Comparison of ENCODE assay signal across 10 cellular contexts in genomic region chr9:129640871-129641750, GRCh38. TPM values are rescaled to one million over a fixed set of nuclear protein-coding genes. Genes with fewer than 3 reads are reported as not detected.
DNase-seq lines count a peak whose midpoint lies in the region; ATAC-seq and TF ChIP-seq lines count a peak whose summit lies in the region.
"Had no signal": no experiment of that assay in that cellular context is flagged by ENCODE, and none has a peak within 500 bp of the region (broad histone marks: within the 10 kb centered on the region; RNA-seq: fewer than 3 reads in every experiment).

No MANE protein-coding gene starts in this region.

- peak overlapping the region; percentile 78 for H3K18ac ChIP-seq in neuronal stem cell (ENCODE audit: low read length)

- H2BK5ac ChIP-seq in neuronal stem cell (ENCODE audit: low read length), result peak overlapping the region; percentile 24

- H2BK120ac ChIP-seq in neuronal stem cell (ENCODE audit: low read depth, low read length), result no peak overlapping the region

- no peak overlapping the region for H4K91ac ChIP-seq in neuronal stem cell (ENCODE audit: low read depth, low read length, poor library complexity)

- peak overlapping the region; percentile 80 for H3K27ac ChIP-seq in effector memory CD4-positive, alpha-beta T cell (ENCODE audit: insufficient read depth, low read length, poor library complexity, severe bottlenecking)
- no peak overlapping the region for H3K27ac ChIP-seq in neuronal stem cell (replicated peaks; ENCODE audit: low read length)

- peak overlapping the region; percentile 95 for H3K9ac ChIP-seq in neuronal stem cell (ENCODE audit: low read depth, low read length, poor library complexity)

- peak overlapping the region; percentile 89 for H3K4me2 ChIP-seq in neuronal stem cell (ENCODE audit: insufficient read depth, low read length, poor library complexity, severe bottlenecking)

- no peak overlapping the region for H3K4ac ChIP-seq in neuronal stem cell (ENCODE audit: low read length)

- peak overlapping the region; percentile 38 for H3K14ac ChIP-seq in neuronal stem cell (ENCODE audit: low read length)

- TF ChIP-seq CTCF in NB4 (IDR thresholded peaks at IDR 0.05; ENCODE audit: low read depth, low read length), result no peak

- ATAC-seq in GM19372 (IDR thresholded peaks at IDR 0.05; ENCODE audit: low read depth, unreplicated experiment) (peak; percentile 9), GM19452 (IDR thresholded peaks at IDR 0.05; ENCODE audit: unreplicated experiment) (no peak), GM21825 (IDR thresholded peaks at IDR 0.05; ENCODE audit: unreplicated experiment) (no peak)

- H3K4me1 ChIP-seq in effector memory CD4-positive, alpha-beta T cell (ENCODE audit: control insufficient read depth, insufficient read depth, low read length, poor library complexity, severe bottlenecking), result peaks cover 17% of the 10 kb centered on the region
- peaks cover 11% of the 10 kb centered on the region in 2 donors for H3K4me1 ChIP-seq in neuronal stem cell (ENCODE audit: control insufficient read depth in 2 of 2, insufficient read depth in 1 of 2, low read depth in 1 of 2, low read length in 2 of 2)

- H2AK5ac ChIP-seq in neuronal stem cell (ENCODE audit: low read depth, low read length), result peak overlapping the region; percentile 88

- no CpG with 5 or more reads among the region's 44 CpGs for WGBS in neuronal stem cell (ENCODE audit: extremely low coverage in 2 of 2, insufficient read length in 2 of 2, insufficient replicate concordance in 1 of 2), 2 donors

- H3K36me3 ChIP-seq in effector memory CD4-positive, alpha-beta T cell (ENCODE audit: control insufficient read depth, insufficient read depth, low read length), result peaks cover 33% of the 10 kb centered on the region
- H3K36me3 ChIP-seq in neuronal stem cell (replicated peaks in 1 of 2; ENCODE audit: control insufficient read depth in 2 of 2, insufficient read depth in 2 of 2, low read length in 2 of 2), result peaks cover 27 to 38% of the 10 kb centered on the region in 2 donors

- no peaks in the 10 kb centered on the region for H3K27me3 ChIP-seq in effector memory CD4-positive, alpha-beta T cell (replicated peaks; ENCODE audit: control insufficient read depth, insufficient read depth, low read length, poor library complexity, severe bottlenecking)
- no peaks in the 10 kb centered on the region for H3K27me3 ChIP-seq in neuronal stem cell (ENCODE audit: control insufficient read depth in 3 of 3, insufficient read depth in 3 of 3, low read depth in 1 of 3, low read length in 3 of 3)

- H3K9me3 ChIP-seq in effector memory CD4-positive, alpha-beta T cell (ENCODE audit: control insufficient read depth, low read length), result no peaks in the 10 kb centered on the region
- H3K9me3 ChIP-seq in neuronal stem cell (replicated peaks in 1 of 2; ENCODE audit: control insufficient read depth in 2 of 2, insufficient read depth in 1 of 2, low read depth in 1 of 2, low read length in 2 of 2), result no peaks in the 10 kb centered on the region

- peaks cover 20% of the 10 kb centered on the region for H3K79me1 ChIP-seq in neuronal stem cell (ENCODE audit: low read depth, low read length)

- no peak overlapping the region for H2BK15ac ChIP-seq in neuronal stem cell (ENCODE audit: low read length)

- H4K8ac ChIP-seq in neuronal stem cell (ENCODE audit: low read depth, low read length), result peak overlapping the region; percentile 17

- H3K4me3 ChIP-seq in NB4 (ENCODE audit: low read depth, low read length), result peak overlapping the region; percentile 75
- peak overlapping the region; percentile 99 for H3K4me3 ChIP-seq in effector memory CD4-positive, alpha-beta T cell (ENCODE audit: insufficient read depth, low read depth, low read length, poor library complexity, severe bottlenecking)
- H3K4me3 ChIP-seq in neuronal stem cell (ENCODE audit: low read length in 2 of 2), result peak overlapping the region; percentile 95 to 98

- peak overlapping the region; percentile 80 for H3K23ac ChIP-seq in neuronal stem cell (ENCODE audit: low read depth, low read length, poor library complexity)

- no peak for TF ChIP-seq POLR2A in NB4 (IDR thresholded peaks at IDR 0.05; ENCODE audit: extremely low read depth, insufficient read length)

- DNase-seq in NB4 (ENCODE audit: low read depth) (no peak), neuronal stem cell (ENCODE audit: low spot score) (no peak), ureter (ENCODE audit: low spot score) (no peak), KG1 (lab: John Stamatoyannopoulos, UW) (no peak)
- DNase-seq in effector memory CD4-positive, alpha-beta T cell, result no peak

- peak overlapping the region; percentile 96 for H2AFZ ChIP-seq in neuronal stem cell (ENCODE audit: low read length)

- H2BK12ac ChIP-seq in neuronal stem cell (ENCODE audit: low read length), result no peak overlapping the region

RNA-seq across cellular contexts. Expression of gene ASB6, which starts 0.8 kb away (rescaled TPM):
- polyA plus RNA-seq in neuronal stem cell (2013, experiment 1 of 2), result 10.1 TPM
- polyA plus RNA-seq in neuronal stem cell (2013, experiment 2 of 2), result 10.5 TPM
- total RNA-seq in ureter, result 18.8 TPM

RNA-seq across cellular contexts. Expression of gene NTMT1, which starts 15.1 kb away (rescaled TPM):
- 24.4 TPM for polyA plus RNA-seq in neuronal stem cell (2013, experiment 1 of 2)
- 22.5 TPM for polyA plus RNA-seq in neuronal stem cell (2013, experiment 2 of 2)
- 31.2 TPM for total RNA-seq in ureter

RNA-seq across cellular contexts. Expression of gene C9orf50, which starts 20.2 kb away (rescaled TPM):
- polyA plus RNA-seq in neuronal stem cell (2013, experiment 1 of 2), result 0.11 TPM
- 0.07 TPM for polyA plus RNA-seq in neuronal stem cell (2013, experiment 2 of 2)
- total RNA-seq in ureter, result not detected
- total RNA-seq: activated CD8-positive, alpha-beta memory T cell treated with anti-CD3 and anti-CD28 coated beads for 36 hours; subcutaneous adipose tissue had no signal

RNA-seq across cellular contexts. Expression of gene PRRX2, which starts 24.3 kb away (rescaled TPM):
- polyA plus RNA-seq in neuronal stem cell (2013, experiment 1 of 2), result 26.3 TPM
- 25.0 TPM for polyA plus RNA-seq in neuronal stem cell (2013, experiment 2 of 2)
- total RNA-seq in ureter, result 6.5 TPM
